9 cellular contexts compared by ENCODE assay signal in genomic region chr1:167442142-167442848, GRCh38.
A peak's percentile ranks its signal among the peaks of the same experiment; 100 is the strongest.
DNase-seq lines count a peak whose midpoint lies in the region; TF ChIP-seq lines count a peak whose summit lies in the region.
"Had no signal": no experiment of that assay in that cellular context is flagged by ENCODE, and none has a peak within 500 bp of the region (broad histone marks: within the 10 kb centered on the region; RNA-seq: fewer than 3 reads in every experiment).

No MANE protein-coding gene starts in this region.

- H3K9ac ChIP-seq in H9 (ENCODE audit: extremely low read depth, insufficient read length, low read length) (no peak overlapping the region), trophoblast cell (ENCODE audit: low read length) (no peak overlapping the region)

- H2BK120ac ChIP-seq in H9 (ENCODE audit: low read depth, low read length, poor library complexity, severe bottlenecking) (no peak overlapping the region), trophoblast cell (ENCODE audit: insufficient read depth, low read length, poor library complexity) (no peak overlapping the region)

- peaks cover 13 to 17% of the 10 kb centered on the region in 2 experiments for H3K4me1 Mint-ChIP-seq in H9
- H3K4me1 Mint-ChIP-seq in type B pancreatic cell (ENCODE audit: unreplicated experiment), result peaks cover 14% of the 10 kb centered on the region

- H4K20me1 ChIP-seq in H9 (ENCODE audit: control insufficient read depth, insufficient read depth, insufficient read length), result no peaks in the 10 kb centered on the region

- H3K56ac ChIP-seq in H9 (ENCODE audit: insufficient read length, low read depth, low read length), result no peak overlapping the region

- H3K18ac ChIP-seq in H9 (ENCODE audit: insufficient read length, low read depth, low read length) (no peak overlapping the region), trophoblast cell (ENCODE audit: low read length) (no peak overlapping the region)

- H3K27me3 ChIP-seq in H9 (ENCODE audit: insufficient read depth, low read length) (peaks cover 10% of the 10 kb centered on the region; the same call in 1 of the 2 replicates), trophoblast cell (ENCODE audit: insufficient read depth, low read length) (peaks cover 5% of the 10 kb centered on the region)

- H3K9me3 ChIP-seq in H9 (ENCODE audit: control insufficient read depth, low read depth, low read length), result no peaks in the 10 kb centered on the region
- H3K9me3 ChIP-seq in trophoblast cell (ENCODE audit: insufficient read depth, low read depth, low read length), result peaks cover 2% of the 10 kb centered on the region

- WGBS in H9 (ENCODE audit: extremely low coverage, insufficient read length, low lambda C conversion rate), result no CpG with 5 or more reads among the region's 12 CpGs
- WGBS in trophoblast cell (ENCODE audit: extremely low coverage, insufficient coverage, insufficient read length), result no CpG with 5 or more reads among the region's 12 CpGs

- H3K9me3 Mint-ChIP-seq in H9, result no peaks in the 10 kb centered on the region
- no peaks in the 10 kb centered on the region for H3K9me3 Mint-ChIP-seq in type B pancreatic cell

- H2AFZ ChIP-seq in H9 (ENCODE audit: low read length), result no peak overlapping the region
- no peak overlapping the region for H2AFZ ChIP-seq in trophoblast cell (ENCODE audit: insufficient read depth, low read length, poor library complexity)

- H3K79me1 ChIP-seq in H9 (ENCODE audit: insufficient read depth, low read depth, low read length, poor library complexity, severe bottlenecking) (no peaks in the 10 kb centered on the region), trophoblast cell (ENCODE audit: low read length) (no peaks in the 10 kb centered on the region)

- H4K5ac ChIP-seq in H9 (ENCODE audit: insufficient read length, low read depth, low read length), result no peak overlapping the region

- H3K4me2 ChIP-seq in H9 (ENCODE audit: insufficient read depth, insufficient read length, low read length) (no peak overlapping the region), trophoblast cell (ENCODE audit: low read length) (no peak overlapping the region)

- H3K23ac ChIP-seq in H9 (ENCODE audit: insufficient read length, low read depth, low read length) (no peak overlapping the region), trophoblast cell (ENCODE audit: low read length) (no peak overlapping the region)

- H2BK12ac ChIP-seq in H9 (ENCODE audit: insufficient read length, low read depth, low read length) (no peak overlapping the region), trophoblast cell (ENCODE audit: low read length) (no peak overlapping the region)

- no peak overlapping the region for H3K27ac ChIP-seq in H9 (ENCODE audit: insufficient read length, low read depth, low read length)
- H3K27ac ChIP-seq in trophoblast cell (ENCODE audit: low read depth, low read length), result no peak overlapping the region
- H3K27ac ChIP-seq: skin epidermis had no signal

- H3K36me3 Mint-ChIP-seq in H9 (ENCODE audit: insufficient read depth in 1 of 3, low read depth in 3 of 3), result no peaks in the 10 kb centered on the region; a peak in 1 of 7 replicates
- no peaks in the 10 kb centered on the region for H3K36me3 Mint-ChIP-seq in type B pancreatic cell

- H3K4me1 ChIP-seq in H9 (ENCODE audit: insufficient read depth, low read length), result 0 out of 2 replicates have a peak, but pooled peaks cover 4% of the 10 kb centered on the region
- H3K4me1 ChIP-seq in trophoblast cell (ENCODE audit: control insufficient read depth in 1 of 2, insufficient read depth in 2 of 2, low read length in 2 of 2), result peaks cover 5 to 7% of the 10 kb centered on the region in 2 experiments

- no peak overlapping the region; a peak in 1 of 5 replicates for H3K4me3 Mint-ChIP-seq in H9
- no peak overlapping the region for H3K4me3 Mint-ChIP-seq in type B pancreatic cell

- H3K27me3 Mint-ChIP-seq in H9 (ENCODE audit: low read depth), result peaks cover 46% of the 10 kb centered on the region
- peaks cover 39% of the 10 kb centered on the region for H3K27me3 Mint-ChIP-seq in type B pancreatic cell

- TF ChIP-seq CTCF in H9 (conservative IDR thresholded peaks at IDR 0.05) (peak; percentile 93), type B pancreatic cell (conservative IDR thresholded peaks at IDR 0.05) (peak; percentile 89)

- peaks cover 6% of the 10 kb centered on the region for H3K23me2 ChIP-seq in H9 (ENCODE audit: insufficient read length, low read depth, low read length, poor library complexity, severe bottlenecking)

- H3K14ac ChIP-seq in H9 (ENCODE audit: insufficient read depth, low read length), result no peak overlapping the region
- H3K14ac ChIP-seq in trophoblast cell (ENCODE audit: low read length), result no peak overlapping the region

- H4K91ac ChIP-seq in H9 (ENCODE audit: insufficient read length, low read depth, low read length) (no peak overlapping the region), trophoblast cell (ENCODE audit: low read depth, low read length) (no peak overlapping the region)

- no peak overlapping the region for H3K4me3 ChIP-seq in trophoblast cell (ENCODE audit: low read depth, low read length)
- H3K4me3 ChIP-seq: skin epidermis had no signal

- no peak overlapping the region for H2BK5ac ChIP-seq in H9 (ENCODE audit: insufficient read length, low read length)
- no peak overlapping the region for H2BK5ac ChIP-seq in trophoblast cell (ENCODE audit: low read depth, low read length, poor library complexity)

- H3K36me3 ChIP-seq in trophoblast cell (ENCODE audit: control insufficient read depth in 1 of 2, insufficient read depth in 2 of 2, low read length in 2 of 2), result no peaks in the 10 kb centered on the region

- H3T11ph ChIP-seq in H9 (ENCODE audit: low read length), result no peak overlapping the region

- H2BK15ac ChIP-seq in H9 (ENCODE audit: low read depth, low read length), result no peak overlapping the region

- no peak overlapping the region for H4K12ac ChIP-seq in trophoblast cell (ENCODE audit: low read depth, low read length)

- DNase-seq in GDM1 (lab: John Stamatoyannopoulos, UW) (peak; percentile 63), H9 (peak; percentile 87), M059J (ENCODE audit: low read depth) (peak; percentile 78), SK-N-DZ (ENCODE audit: low spot score) (peak; percentile 74), globus pallidus (ENCODE audit: low spot score) (peak; percentile 64), trophoblast cell (peak; percentile 79 to 95), type B pancreatic cell (ENCODE audit: extremely low spot score, unreplicated experiment) (peak; percentile 87)
- DNase-seq in activated naive CD4-positive, alpha-beta T cell (lab: John Stamatoyannopoulos, UW), result peak; percentile 48 to 87 (median 74)

- H3K4ac ChIP-seq in H9 (ENCODE audit: low read depth, low read length), result no peak overlapping the region
- H3K4ac ChIP-seq in trophoblast cell (ENCODE audit: low read depth, low read length), result no peak overlapping the region

- H4K8ac ChIP-seq in H9 (replicated peaks; ENCODE audit: insufficient read length, low read depth, low read length), result no peak overlapping the region
- no peak overlapping the region for H4K8ac ChIP-seq in trophoblast cell (ENCODE audit: low read depth, low read length)

- H2BK20ac ChIP-seq in H9 (ENCODE audit: low read depth, low read length, poor library complexity, severe bottlenecking), result no peak overlapping the region

- H2AK5ac ChIP-seq in H9 (ENCODE audit: insufficient read length, low read length) (no peak overlapping the region), trophoblast cell (ENCODE audit: low read length) (no peak overlapping the region)

- H3K79me2 ChIP-seq in H9 (ENCODE audit: insufficient read depth, low read length), result no peaks in the 10 kb centered on the region
- H3K79me2 ChIP-seq in trophoblast cell (ENCODE audit: control insufficient read depth, insufficient read depth, low read length, poor library complexity), result no peaks in the 10 kb centered on the region

- no peak overlapping the region; a peak in 1 of 7 replicates for H3K27ac Mint-ChIP-seq in H9
- H3K27ac Mint-ChIP-seq in type B pancreatic cell, result no peak overlapping the region
